ENCODE assay signal across 7 cellular contexts in the genomic region with DNA sequence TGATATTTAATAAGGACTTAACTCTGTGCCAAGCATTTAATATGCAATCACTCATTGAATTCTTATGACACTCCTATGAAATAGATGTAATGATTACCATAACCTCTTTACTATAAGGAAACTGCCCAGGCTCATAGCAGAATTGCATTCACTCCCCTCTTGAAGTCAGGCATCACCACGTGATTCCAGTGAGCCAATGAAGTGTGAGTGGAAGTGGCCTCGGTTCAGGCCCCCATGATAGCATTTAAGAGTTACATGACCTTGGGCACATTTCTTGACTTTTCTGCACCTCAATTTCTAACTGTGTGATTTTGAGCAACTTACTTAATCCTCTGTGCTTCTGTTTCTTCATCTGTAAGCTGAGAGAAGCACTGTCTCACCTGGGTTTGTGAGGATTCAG.
"Had no signal": no experiment of that assay in that cellular context is flagged by ENCODE, and none has a peak within 500 bp of the region (broad histone marks: within the 10 kb centered on the region; RNA-seq: fewer than 3 reads in every experiment).

No MANE protein-coding gene starts in this region.

- H3K27ac Mint-ChIP-seq: HFFc6, IgD-negative memory B cell had no signal

- H3K9ac ChIP-seq: GM23248 had no signal

- H3K36me3 Mint-ChIP-seq: IgD-negative memory B cell had no signal

- H3K4me3 ChIP-seq: GM23248, HAP-1 had no signal

- H2AFZ ChIP-seq: GM23248 had no signal

- H3K4me1 ChIP-seq: HAP-1 had no signal

- H3K4me3 Mint-ChIP-seq: HFFc6, IgD-negative memory B cell had no signal

- DNase-seq: GOT3, H7 had no signal

- H3K27ac ChIP-seq: GM23248, HL-60 had no signal

- H3K9me3 ChIP-seq: HAP-1 had no signal

- H3K36me3 ChIP-seq: HAP-1 had no signal

- H3K9me3 Mint-ChIP-seq: HFFc6 had no signal
